2 cellular contexts compared by ENCODE assay signal in genomic region chr2:186770332-186770946, GRCh38.
TF ChIP-seq lines count a peak whose summit lies in the region.

No MANE protein-coding gene starts in this region.

TF ChIP-seq in HCT116, 20 proteins besides CTCF, POLR2A, EP300 and RAD21:
- TF ChIP-seq POLR2AphosphoS5 (IDR thresholded peaks at IDR 0.05; ENCODE audit: low read depth, low read length) (no peak), CBX3 (IDR thresholded peaks at IDR 0.05; ENCODE audit: low read depth) (peak; percentile 71)

TF ChIP-seq in H1, 55 proteins besides CTCF, POLR2A, EP300 and RAD21:
- TF ChIP-seq SIRT6 (IDR thresholded peaks at IDR 0.05; ENCODE audit: low read length) = no peak
- TF ChIP-seq CHD1 (IDR thresholded peaks at IDR 0.05; ENCODE audit: low read depth, low read length) = no peak
- TF ChIP-seq TAF7 (optimal IDR thresholded peaks at IDR 0.05; ENCODE audit: borderline replicate concordance, low read depth, low read length) = no peak
- TF ChIP-seq ATF2 (IDR thresholded peaks at IDR 0.05; ENCODE audit: low read length) = no peak
- no peak for TF ChIP-seq USF2 (IDR thresholded peaks at IDR 0.05; ENCODE audit: low read length)
- TF ChIP-seq ATF3 (IDR thresholded peaks at IDR 0.05; ENCODE audit: insufficient read depth, low read depth, low read length) = no peak
- no peak for TF ChIP-seq NRF1 (IDR thresholded peaks at IDR 0.05; ENCODE audit: low read depth, low read length)
- no peak for TF ChIP-seq MAX (IDR thresholded peaks at IDR 0.05)
- no peak for TF ChIP-seq CHD7 (IDR thresholded peaks at IDR 0.05; ENCODE audit: insufficient replicate concordance, low read length)
- TF ChIP-seq ASH2L (IDR thresholded peaks at IDR 0.05; ENCODE audit: low read length) = no peak
- TF ChIP-seq EZH2 (IDR thresholded peaks at IDR 0.05; ENCODE audit: low read depth, low read length, severe bottlenecking) = no peak
- no peak for TF ChIP-seq RNF2 (IDR thresholded peaks at IDR 0.05; ENCODE audit: borderline replicate concordance, low read depth, low read length, missing control alignments, poor library complexity, severe bottlenecking)
- TF ChIP-seq SP4 (IDR thresholded peaks at IDR 0.05; ENCODE audit: low read length) = no peak
- TF ChIP-seq ZNF274 (IDR thresholded peaks at IDR 0.05; ENCODE audit: borderline replicate concordance, extremely low read depth, low read length) = no peak
- TF ChIP-seq MAFK (IDR thresholded peaks at IDR 0.05; ENCODE audit: low read depth, low read length) = no peak
- TF ChIP-seq RXRA (IDR thresholded peaks at IDR 0.05; ENCODE audit: insufficient read depth, low read depth, low read length) = no peak
- no peak for TF ChIP-seq NANOG (IDR thresholded peaks at IDR 0.05; ENCODE audit: insufficient read depth, low read depth, low read length, poor library complexity, severe bottlenecking)
- TF ChIP-seq CBX8 (IDR thresholded peaks at IDR 0.05; ENCODE audit: borderline replicate concordance, low read depth, low read length) = no peak
